In the genomic region with DNA sequence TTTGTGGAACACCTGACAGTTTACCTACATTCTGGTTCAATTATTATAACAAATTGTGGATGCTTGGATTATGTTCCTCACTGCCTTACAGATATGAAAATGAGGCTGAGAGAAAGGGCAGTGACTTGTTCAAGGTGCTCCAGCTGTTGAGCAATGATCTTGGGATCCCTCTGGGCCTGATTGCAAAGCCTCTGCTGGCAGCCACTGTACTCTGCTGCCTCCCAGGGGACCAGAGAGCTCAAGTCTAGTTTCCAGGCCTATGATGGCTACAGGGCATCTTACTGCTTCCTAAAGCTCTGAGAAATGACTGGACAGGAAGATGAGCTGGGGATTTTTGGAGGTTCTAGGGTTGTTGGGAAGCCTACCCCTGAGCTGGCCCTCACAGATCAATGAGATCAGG, we compare ENCODE assay signal across 8 cellular contexts. TPM values are rescaled to one million over a fixed set of nuclear protein-coding genes. Genes with fewer than 3 reads are reported as not detected.
DNase-seq lines count a peak whose midpoint lies in the region; ATAC-seq and TF ChIP-seq lines count a peak whose summit lies in the region.

No MANE protein-coding gene starts in this region.

- peaks cover 5% of the 10 kb centered on the region for H3K27me3 Mint-ChIP-seq in activated T-helper 1 cell treated with anti-CD3 and anti-CD28 coated beads, Interleukin-12 subunit alpha, Interleukin-12 subunit beta, Interleukin-2, Interleukin-4 antibody, amounts not matched to agents 30 ng/mL and 10 ng/mL and 1 ng/mL, durations not matched to agents 14 hours and 24 hours and 36 hours (ENCODE audit: insufficient read depth)

- H3K4me3 Mint-ChIP-seq in activated T-helper 1 cell treated with anti-CD3 and anti-CD28 coated beads, Interleukin-12 subunit alpha, Interleukin-12 subunit beta, Interleukin-2, Interleukin-4 antibody, amounts not matched to agents 30 ng/mL and 10 ng/mL and 1 ng/mL, durations not matched to agents 14 hours and 24 hours and 36 hours = peak overlapping the region; percentile 23
- peak overlapping the region; percentile 73 for H3K4me3 Mint-ChIP-seq in stimulated activated effector memory CD8-positive, alpha-beta T cell treated with anti-CD3 and anti-CD28 coated beads, Interleukin-12 subunit alpha, Interleukin-12 subunit beta, amount 100 ng/mL, for 72 hours

- CTCF ChIA-PET in GM10248 (lab: Yijun Ruan, JAX) = interaction anchor here (1.1 to 3.2 kb wide), 12 partner anchors 12 to 356 kb away, joined by 3 to 14 read pairs (median 3); no protein-coding TSS in a partner anchor

- peaks cover 7% of the 10 kb centered on the region for H3K36me3 Mint-ChIP-seq in activated T-helper 1 cell treated with anti-CD3 and anti-CD28 coated beads, Interleukin-12 subunit alpha, Interleukin-12 subunit beta, Interleukin-2, Interleukin-4 antibody, amounts not matched to agents 30 ng/mL and 10 ng/mL and 1 ng/mL, durations not matched to agents 14 hours and 24 hours and 36 hours (ENCODE audit: low read depth)
- H3K36me3 Mint-ChIP-seq in stimulated activated effector memory CD8-positive, alpha-beta T cell treated with anti-CD3 and anti-CD28 coated beads, Interleukin-12 subunit alpha, Interleukin-12 subunit beta, amount 100 ng/mL, for 72 hours = peaks cover 5% of the 10 kb centered on the region

- peaks cover 49% of the 10 kb centered on the region for H3K4me1 Mint-ChIP-seq in activated T-helper 1 cell treated with anti-CD3 and anti-CD28 coated beads, Interleukin-12 subunit alpha, Interleukin-12 subunit beta, Interleukin-2, Interleukin-4 antibody, amounts not matched to agents 30 ng/mL and 10 ng/mL and 1 ng/mL, durations not matched to agents 14 hours and 24 hours and 36 hours (ENCODE audit: low read depth)
- peaks cover 48% of the 10 kb centered on the region for H3K4me1 Mint-ChIP-seq in stimulated activated effector memory CD8-positive, alpha-beta T cell treated with anti-CD3 and anti-CD28 coated beads, Interleukin-12 subunit alpha, Interleukin-12 subunit beta, amount 100 ng/mL, for 72 hours

- peak; percentile 59 for ATAC-seq in GM21367 (IDR thresholded peaks at IDR 0.05; ENCODE audit: unreplicated experiment)
- ATAC-seq in stimulated activated effector memory CD8-positive, alpha-beta T cell treated with anti-CD3 and anti-CD28 coated beads, Interleukin-12 subunit alpha, Interleukin-12 subunit beta, amount 100 ng/mL, for 72 hours = peak; percentile 51
- ATAC-seq in GM19324 (IDR thresholded peaks at IDR 0.05; ENCODE audit: low FRiP score, unreplicated experiment) = no peak

- peak overlapping the region; percentile 97 for H3K27ac Mint-ChIP-seq in activated T-helper 1 cell treated with anti-CD3 and anti-CD28 coated beads, Interleukin-12 subunit alpha, Interleukin-12 subunit beta, Interleukin-2, Interleukin-4 antibody, amounts not matched to agents 30 ng/mL and 10 ng/mL and 1 ng/mL, durations not matched to agents 14 hours and 24 hours and 36 hours
- H3K27ac Mint-ChIP-seq in stimulated activated effector memory CD8-positive, alpha-beta T cell treated with anti-CD3 and anti-CD28 coated beads, Interleukin-12 subunit alpha, Interleukin-12 subunit beta, amount 100 ng/mL, for 72 hours = peak overlapping the region; percentile 88

- POLR2A ChIA-PET in GM10248 (lab: Yijun Ruan, JAX) = no interaction called here

- peak; percentile 45 for DNase-seq in GM10248 (ENCODE audit: extremely low spot score)
- peak; percentile 53 for DNase-seq in HPDE6-E6E7 (ENCODE audit: extremely low spot score)
- DNase-seq in activated T-helper 1 cell treated with anti-CD3 and anti-CD28 coated beads, Interleukin-12 subunit alpha, Interleukin-12 subunit beta, Interleukin-2, Interleukin-4 antibody, amounts not matched to agents 30 ng/mL and 10 ng/mL and 1 ng/mL, durations not matched to agents 14 hours and 24 hours and 36 hours (ENCODE audit: low spot score) = no peak
- DNase-seq in stimulated activated effector memory CD8-positive, alpha-beta T cell treated with anti-CD3 and anti-CD28 coated beads, Interleukin-12 subunit alpha, Interleukin-12 subunit beta, amount 100 ng/mL, for 72 hours (ENCODE audit: low spot score in 2 of 2) = no peak
- DNase-seq in NCI-H1092 treated with DMSO at 0.1 percent for 48 hours (lab: John Stamatoyannopoulos, UW) = no peak
- no peak for DNase-seq in CD1c-positive myeloid dendritic cell (ENCODE audit: extremely low spot score)

- H3K9me3 Mint-ChIP-seq in activated T-helper 1 cell treated with anti-CD3 and anti-CD28 coated beads, Interleukin-12 subunit alpha, Interleukin-12 subunit beta, Interleukin-2, Interleukin-4 antibody, amounts not matched to agents 30 ng/mL and 10 ng/mL and 1 ng/mL, durations not matched to agents 14 hours and 24 hours and 36 hours = peaks cover 3% of the 10 kb centered on the region
- H3K9me3 Mint-ChIP-seq in stimulated activated effector memory CD8-positive, alpha-beta T cell treated with anti-CD3 and anti-CD28 coated beads, Interleukin-12 subunit alpha, Interleukin-12 subunit beta, amount 100 ng/mL, for 72 hours = no peaks in the 10 kb centered on the region

- peak; percentile 10 for TF ChIP-seq CTCF in GM10248 (IDR thresholded peaks at IDR 0.05; ENCODE audit: control extremely low read depth, extremely low read depth, low read depth, missing control alignments)

- intact Hi-C loops in activated T-helper 1 cell treated with anti-CD3 and anti-CD28 coated beads, Interleukin-12 subunit alpha, Interleukin-12 subunit beta, Interleukin-2, Interleukin-4 antibody, amounts not matched to agents 30 ng/mL and 10 ng/mL and 1 ng/mL, durations not matched to agents 14 hours and 24 hours and 36 hours (cut with micrococcal nuclease) = loop anchor here (1.0 to 10.0 kb wide), 7 partner anchors 20 to 659 kb away; partner anchors contain the start of genes CEP152, DTWD1, DUT and EID1

RNA-seq across cellular contexts. Expression of gene SHC4, which starts 2.3 kb away (rescaled TPM):
- total RNA-seq in activated T-helper 1 cell treated with anti-CD3 and anti-CD28 coated beads, Interleukin-12 subunit alpha, Interleukin-12 subunit beta, Interleukin-2, Interleukin-4 antibody, amounts not matched to agents 30 ng/mL and 10 ng/mL and 1 ng/mL, durations not matched to agents 14 hours and 24 hours and 36 hours = 25.7 and 26.4 TPM in 2 replicates

Comparison
In these comparisons a context has a peak if more than half of its experiments do, and no peak if none do; other contexts are left out.
1. DNase-seq: peak in GM10248 (single experiment) and HPDE6-E6E7 (single experiment); none in activated T-helper 1 cell treated with anti-CD3 and anti-CD28 coated beads, Interleukin-12 subunit alpha, Interleukin-12 subunit beta, Interleukin-2, Interleukin-4 antibody, amounts not matched to agents 30 ng/mL and 10 ng/mL and 1 ng/mL, durations not matched to agents 14 hours and 24 hours and 36 hours (single experiment), stimulated activated effector memory CD8-positive, alpha-beta T cell treated with anti-CD3 and anti-CD28 coated beads, Interleukin-12 subunit alpha, Interleukin-12 subunit beta, amount 100 ng/mL, for 72 hours (0 of 2), NCI-H1092 treated with DMSO at 0.1 percent for 48 hours (single experiment) and CD1c-positive myeloid dendritic cell (single experiment).